ENCODE assay signal across 15 cellular contexts in the genomic region with DNA sequence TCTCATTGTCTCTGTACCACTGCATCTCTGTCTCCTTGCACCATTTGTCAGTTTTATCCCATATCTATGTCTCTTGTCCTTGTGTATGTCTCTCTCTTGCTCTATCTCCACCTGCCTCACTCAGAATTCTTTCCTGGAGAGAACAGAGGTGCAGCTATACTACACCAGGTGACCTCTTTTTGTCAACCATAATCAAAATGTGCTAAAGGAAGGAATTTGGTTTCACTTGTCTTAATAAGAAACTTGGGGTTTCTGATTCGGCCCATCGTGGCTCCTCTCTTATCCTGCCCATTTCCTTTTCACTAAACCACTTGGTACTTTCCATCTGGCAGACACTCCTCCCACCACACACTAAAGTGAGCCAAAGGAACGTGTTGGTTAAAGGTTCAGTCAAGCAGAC. TPM values are rescaled to one million over a fixed set of nuclear protein-coding genes. Genes with fewer than 3 reads are reported as not detected.
DNase-seq lines count a peak whose midpoint lies in the region; ATAC-seq and TF ChIP-seq lines count a peak whose summit lies in the region.
"Had no signal": no experiment of that assay in that cellular context is flagged by ENCODE, and none has a peak within 500 bp of the region (broad histone marks: within the 10 kb centered on the region; RNA-seq: fewer than 3 reads in every experiment).

No MANE protein-coding gene starts in this region.

- peak; percentile 47 to 63 for ATAC-seq in activated naive CD4-positive, alpha-beta T cell treated with anti-CD3 and anti-CD28 coated beads, Interleukin-2, amount 50 U/mL, for 72 hours
- ATAC-seq in HG02588 (IDR thresholded peaks at IDR 0.05; ENCODE audit: unreplicated experiment) (peak; percentile 85), HG03571 (IDR thresholded peaks at IDR 0.05; ENCODE audit: unreplicated experiment) (peak; percentile 81), gastroesophageal sphincter (no peak)

- no peak overlapping the region for H3K27ac ChIP-seq in ascending aorta
- no peak overlapping the region for H3K27ac ChIP-seq in gastroesophageal sphincter
- H3K27ac ChIP-seq: neural progenitor cell had no signal

- no peaks in the 10 kb centered on the region for H3K4me1 ChIP-seq in ascending aorta
- no peaks in the 10 kb centered on the region for H3K4me1 ChIP-seq in gastroesophageal sphincter
- H3K4me1 ChIP-seq: neural progenitor cell had no signal

- intact Hi-C loops in ascending aorta (cut with DNase I) = no loop called here

- 49 to 76% methylated on average over 2 to 3 of the region's 3 CpGs for WGBS in gastroesophageal sphincter (ENCODE audit: low coverage in 1 of 2), 2 donors

- DNase-seq in activated naive CD4-positive, alpha-beta T cell treated with anti-CD3 and anti-CD28 coated beads, Interleukin-2, amount 50 U/mL, for 72 hours (ENCODE audit: low spot score in 2 of 2) = no peak
- DNase-seq in activated naive CD4-positive, alpha-beta T cell (lab: John Stamatoyannopoulos, UW) = no peak
- DNase-seq in ascending aorta (ENCODE audit: low spot score in 2 of 2) = no peak
- DNase-seq in activated gamma-delta T cell treated with Interleukin-2 at 50 U/mL for 16 hours = no peak
- no peak for DNase-seq in SW480 (ENCODE audit: low spot score)
- DNase-seq: effector CD8-positive, alpha-beta T cell; NCI-H69; stimulated activated CD4-positive, alpha-beta T cell treated with anti-CD3 and anti-CD28 coated beads, Interleukin-4, amount 100 ng/mL, for 1 hour had no signal

- H3K27me3 ChIP-seq in ascending aorta = no peaks in the 10 kb centered on the region
- H3K27me3 ChIP-seq in gastroesophageal sphincter = no peaks in the 10 kb centered on the region
- H3K27me3 ChIP-seq: neural progenitor cell had no signal

- H3K9me3 ChIP-seq in ascending aorta (no peaks in the 10 kb centered on the region), gastroesophageal sphincter (no peaks in the 10 kb centered on the region)

- peak overlapping the region in 1 of 2 donors; percentile 8 for H3K27ac Mint-ChIP-seq in activated naive CD4-positive, alpha-beta T cell treated with anti-CD3 and anti-CD28 coated beads, Interleukin-2, amount 50 U/mL, for 72 hours
- H3K27ac Mint-ChIP-seq: activated naive CD8-positive, alpha-beta T cell; neural progenitor cell had no signal

- TF ChIP-seq CTCF in ascending aorta (IDR thresholded peaks at IDR 0.05) (no peak), gastroesophageal sphincter (IDR thresholded peaks at IDR 0.05) (no peak)

- H3K4me3 ChIP-seq in ascending aorta (no peak overlapping the region), gastroesophageal sphincter (no peak overlapping the region)
- H3K4me3 ChIP-seq: neural progenitor cell had no signal

- no peak for TF ChIP-seq EP300 in gastroesophageal sphincter (IDR thresholded peaks at IDR 0.05)

- H3K36me3 Mint-ChIP-seq in activated naive CD4-positive, alpha-beta T cell treated with anti-CD3 and anti-CD28 coated beads, Interleukin-2, amount 50 U/mL, for 72 hours = peaks cover 0 to 5% of the 10 kb centered on the region in 2 donors

- no peak for TF ChIP-seq POLR2A in gastroesophageal sphincter (IDR thresholded peaks at IDR 0.05)

- H3K9me3 Mint-ChIP-seq in activated naive CD4-positive, alpha-beta T cell treated with anti-CD3 and anti-CD28 coated beads, Interleukin-2, amount 50 U/mL, for 72 hours = no peaks in the 10 kb centered on the region
- H3K9me3 Mint-ChIP-seq: neural progenitor cell had no signal

- H3K36me3 ChIP-seq in ascending aorta = peaks cover 4 to 20% of the 10 kb centered on the region in 2 donors
- H3K36me3 ChIP-seq in gastroesophageal sphincter = peaks cover 0 to 36% of the 10 kb centered on the region in 2 donors
- H3K36me3 ChIP-seq: neural progenitor cell had no signal

RNA-seq across cellular contexts. Expression of gene C11orf42, which starts 2.0 kb away (rescaled TPM):
- total RNA-seq in activated naive CD4-positive, alpha-beta T cell treated with anti-CD3 and anti-CD28 coated beads, Interleukin-2, amount 50 U/mL, for 72 hours = not detected
- total RNA-seq in ascending aorta = not detected
- total RNA-seq in gastroesophageal sphincter = not detected
- total RNA-seq: T-helper 2 cell treated with Interferon-gamma antibody and Interleukin-4, amounts not matched to agents 100 ng/mL and 5 ng/mL, for 36 hours; ureter had no signal

RNA-seq across cellular contexts. Expression of gene OR52W1, which starts 4.3 kb away (rescaled TPM):
- total RNA-seq in activated naive CD4-positive, alpha-beta T cell treated with anti-CD3 and anti-CD28 coated beads, Interleukin-2, amount 50 U/mL, for 72 hours = not detected
- total RNA-seq in ascending aorta (not detected), gastroesophageal sphincter (not detected)
- total RNA-seq: T-helper 2 cell treated with Interferon-gamma antibody and Interleukin-4, amounts not matched to agents 100 ng/mL and 5 ng/mL, for 36 hours; ureter had no signal

RNA-seq across cellular contexts. Expression of gene FHIP1B, which starts 31.1 kb away (rescaled TPM):
- 10 to 100 TPM; 16.7 to 24.4 TPM for total RNA-seq in activated naive CD4-positive, alpha-beta T cell treated with anti-CD3 and anti-CD28 coated beads, Interleukin-2, amount 50 U/mL, for 72 hours
- total RNA-seq in ascending aorta (31.9 TPM), gastroesophageal sphincter (10 to 100 TPM; 13.0 to 50.4 (median 20.0) TPM)

RNA-seq across cellular contexts. Expression of gene OR52B2, which starts 33.2 kb away (rescaled TPM):
- total RNA-seq in activated naive CD4-positive, alpha-beta T cell treated with anti-CD3 and anti-CD28 coated beads, Interleukin-2, amount 50 U/mL, for 72 hours = not detected
- total RNA-seq in ascending aorta (not detected), gastroesophageal sphincter (not detected)
- total RNA-seq: T-helper 2 cell treated with Interferon-gamma antibody and Interleukin-4, amounts not matched to agents 100 ng/mL and 5 ng/mL, for 36 hours; ureter had no signal

RNA-seq across cellular contexts. Expression of gene CNGA4, which starts 35.6 kb away (rescaled TPM):
- under 1 TPM; 0.21 to 0.52 TPM for total RNA-seq in activated naive CD4-positive, alpha-beta T cell treated with anti-CD3 and anti-CD28 coated beads, Interleukin-2, amount 50 U/mL, for 72 hours
- total RNA-seq in ascending aorta = not detected
- under 1 TPM in 1 of 4 donors, not detected in 3; 0.73 TPM for total RNA-seq in gastroesophageal sphincter
